In genomic region chr3:124448954-124449353, GRCh38 we compare ENCODE assay signal across 32 cellular contexts.
A peak's percentile ranks its signal among the peaks of the same experiment; 100 is the strongest.
DNase-seq lines count a peak whose midpoint lies in the region; ATAC-seq, FAIRE-seq and TF ChIP-seq lines count a peak whose summit lies in the region.
"Had no signal": no experiment of that assay in that cellular context is flagged by ENCODE, and none has a peak within 500 bp of the region (broad histone marks: within the 10 kb centered on the region; RNA-seq: fewer than 3 reads in every experiment).

No MANE protein-coding gene starts in this region.

- H3K36me3 ChIP-seq in small intestine (ENCODE audit: control insufficient read depth in 2 of 2, insufficient read depth in 2 of 2, low read length in 2 of 2): no peaks in the 10 kb centered on the region
- no peaks in the 10 kb centered on the region for H3K36me3 ChIP-seq in CD8-positive, alpha-beta T cell (ENCODE audit: insufficient read depth, low read length)

- CTCF ChIA-PET in CD8-positive, alpha-beta T cell (lab: Charles Lee): no interaction called here

- DNase-seq in left colon: no peak
- peak; percentile 59 for DNase-seq in small intestine
- DNase-seq in CD8-positive, alpha-beta T cell: no peak
- no peak for DNase-seq in foreskin fibroblast
- DNase-seq: 8988T; ACHN; AML-193; BE2C; C1 segment of cervical spinal cord; Caco-2; Calu3; CD4-positive, alpha-beta memory T cell; CD4-positive, alpha-beta T cell; CD4-positive, CD25-positive, alpha-beta regulatory T cell; CD8-positive, alpha-beta memory T cell; COR-L47; DMS 273 treated with DMSO at 0.1 percent for 48 hours; DMS153; DMS53; DMS79; DMS79 treated with DMSO at 0.1 percent for 48 hours; DND-41; EL had no signal

- POLR2A ChIA-PET in CD8-positive, alpha-beta T cell (lab: Charles Lee): no interaction called here

- H3K27me3 ChIP-seq in small intestine (ENCODE audit: control insufficient read depth in 2 of 2, insufficient read depth in 2 of 2, low read length in 2 of 2): no peaks in the 10 kb centered on the region
- H3K27me3 ChIP-seq in CD8-positive, alpha-beta T cell (ENCODE audit: insufficient read depth, low read length): no peaks in the 10 kb centered on the region
- H3K27me3 ChIP-seq: BE2C; BLaER1; BLaER1 treated with 17β-estradiol and CSF1 and Interleukin-3, amounts not matched to agents 10 nM and 100 nM had no signal

- H3K4me1 ChIP-seq in small intestine (ENCODE audit: control insufficient read depth in 2 of 2, insufficient read depth in 1 of 2, low read depth in 1 of 2, low read length in 1 of 2): no peaks in the 10 kb centered on the region
- no peaks in the 10 kb centered on the region for H3K4me1 ChIP-seq in CD8-positive, alpha-beta T cell (ENCODE audit: insufficient read depth, low read length)
- H3K4me1 ChIP-seq: A549, BE2C, Caco-2 had no signal

- peak; percentile 69 for ATAC-seq in left colon
- ATAC-seq in CD8-positive, alpha-beta T cell: no peak
- ATAC-seq: A549 had no signal

- no peaks in the 10 kb centered on the region for H3K4me1 Mint-ChIP-seq in CD8-positive, alpha-beta T cell (ENCODE audit: low read depth)
- H3K4me1 Mint-ChIP-seq: CD4-positive, alpha-beta memory T cell; CD4-positive, CD25-positive, alpha-beta regulatory T cell; CD8-positive, alpha-beta memory T cell had no signal

- peaks cover 5% of the 10 kb centered on the region for H3K27me3 Mint-ChIP-seq in CD8-positive, alpha-beta T cell (ENCODE audit: low read depth)

- no peak overlapping the region for H3K27ac Mint-ChIP-seq in CD8-positive, alpha-beta T cell
- H3K27ac Mint-ChIP-seq: B cell; CD14-positive monocyte; CD4-positive, alpha-beta memory T cell; CD4-positive, alpha-beta T cell; CD4-positive, CD25-positive, alpha-beta regulatory T cell; CD8-positive, alpha-beta memory T cell had no signal

- H3K4me3 ChIP-seq in small intestine (ENCODE audit: low read depth in 1 of 2, low read length in 2 of 2) (no peak overlapping the region), foreskin fibroblast (ENCODE audit: low read depth in 1 of 2, low read length in 2 of 2) (no peak overlapping the region)
- no peak overlapping the region for H3K4me3 ChIP-seq in CD8-positive, alpha-beta T cell (ENCODE audit: low read depth, low read length)
- H3K4me3 ChIP-seq: A549; BLaER1; BLaER1 treated with 17β-estradiol and CSF1 and Interleukin-3, amounts not matched to agents 10 nM and 100 nM had no signal

- no peak overlapping the region for H3K27ac ChIP-seq in small intestine (ENCODE audit: low read depth in 1 of 2, low read length in 1 of 2)
- no peak overlapping the region for H3K27ac ChIP-seq in CD8-positive, alpha-beta T cell (ENCODE audit: low read depth, low read length)
- H3K27ac ChIP-seq: 22Rv1; A549; BLaER1; BLaER1 treated with 17β-estradiol and CSF1 and Interleukin-3, amounts not matched to agents 10 nM and 100 nM; C4-2B had no signal

- FAIRE-seq in small intestine (lab: Jason Lieb, UNC): peak; percentile 5
- FAIRE-seq: A204.1, A549, D721Med had no signal

- no peaks in the 10 kb centered on the region for H3K36me3 Mint-ChIP-seq in CD8-positive, alpha-beta T cell
- H3K36me3 Mint-ChIP-seq: CD14-positive monocyte; CD4-positive, alpha-beta memory T cell; CD4-positive, CD25-positive, alpha-beta regulatory T cell; CD8-positive, alpha-beta memory T cell had no signal

- intact Hi-C loops in left colon (cut with DNase I, micrococcal nuclease): no loop called here
- intact Hi-C loops in CD8-positive, alpha-beta T cell (cut with DNase I, micrococcal nuclease): no loop called here

- no peaks in the 10 kb centered on the region for H3K9me3 ChIP-seq in small intestine (ENCODE audit: control insufficient read depth, low read depth)
- H3K9me3 ChIP-seq in CD8-positive, alpha-beta T cell (ENCODE audit: low read length): no peaks in the 10 kb centered on the region
- H3K9me3 ChIP-seq: A549, BE2C, Caco-2 had no signal

- H3K4me3 Mint-ChIP-seq in CD8-positive, alpha-beta T cell: no peak overlapping the region
- H3K4me3 Mint-ChIP-seq: B cell; CD14-positive monocyte; CD4-positive, alpha-beta memory T cell; CD4-positive, alpha-beta T cell; CD4-positive, CD25-positive, alpha-beta regulatory T cell; CD8-positive, alpha-beta memory T cell had no signal

- no peak for TF ChIP-seq CTCF in CD8-positive, alpha-beta T cell (IDR thresholded peaks at IDR 0.05)
- no peak for TF ChIP-seq CTCF in foreskin fibroblast (IDR thresholded peaks at IDR 0.05; ENCODE audit: low read depth, low read length)

- no peaks in the 10 kb centered on the region for H3K9me3 Mint-ChIP-seq in CD8-positive, alpha-beta T cell
- H3K9me3 Mint-ChIP-seq: CD4-positive, alpha-beta T cell had no signal
